Comparison of ENCODE assay signal across 18 cellular contexts in genomic region chr6:162864901-162865300, GRCh38.
A peak's percentile ranks its signal among the peaks of the same experiment; 100 is the strongest.
DNase-seq lines count a peak whose midpoint lies in the region; ATAC-seq and TF ChIP-seq lines count a peak whose summit lies in the region.
"Had no signal": no experiment of that assay in that cellular context is flagged by ENCODE, and none has a peak within 500 bp of the region (broad histone marks: within the 10 kb centered on the region; RNA-seq: fewer than 3 reads in every experiment).

No MANE protein-coding gene starts in this region.

- no peaks in the 10 kb centered on the region for H3K27me3 Mint-ChIP-seq in activated CD4-positive, alpha-beta T cell treated with anti-CD3 and anti-CD28 coated beads, Interleukin-2, amount 10 ng/mL, durations not matched to agents 24 days and 14 days
- H3K27me3 Mint-ChIP-seq: B cell had no signal

- intact Hi-C loops in activated CD4-positive, alpha-beta T cell treated with anti-CD3 and anti-CD28 coated beads, Interleukin-2, amount 10 ng/mL, durations not matched to agents 24 days and 14 days (cut with micrococcal nuclease): no loop called here

- H3K27ac Mint-ChIP-seq in activated CD4-positive, alpha-beta T cell treated with anti-CD3 and anti-CD28 coated beads, Interleukin-2, amount 10 ng/mL, durations not matched to agents 24 days and 14 days: no peak overlapping the region
- H3K27ac Mint-ChIP-seq: B cell; CD8-positive, alpha-beta T cell; HFFc6 had no signal

- no peak overlapping the region for H3K4me3 ChIP-seq in astrocyte of the spinal cord (ENCODE audit: low read depth, low read length)
- H3K4me3 ChIP-seq: BLaER1 treated with 17β-estradiol and CSF1 and Interleukin-3, amounts not matched to agents 10 nM and 100 nM had no signal

- no peaks in the 10 kb centered on the region for H3K9me3 Mint-ChIP-seq in activated CD4-positive, alpha-beta T cell treated with anti-CD3 and anti-CD28 coated beads, Interleukin-2, amount 10 ng/mL, durations not matched to agents 24 days and 14 days
- H3K9me3 Mint-ChIP-seq: CD8-positive, alpha-beta T cell; HFFc6 had no signal

- DNase-seq in LHCN-M2 (ENCODE audit: low read depth) (peak; percentile 21), astrocyte of the spinal cord (ENCODE audit: low read depth, low spot score) (peak; percentile 25), myocyte (ENCODE audit: low read depth) (peak; percentile 21), NCI-H748 (lab: John Stamatoyannopoulos, UW; ENCODE audit: unreplicated experiment) (no peak)
- DNase-seq in activated CD4-positive, alpha-beta T cell treated with anti-CD3 and anti-CD28 coated beads, Interleukin-2, amount 10 ng/mL, durations not matched to agents 24 days and 14 days: no peak
- DNase-seq: 8988T; Calu3; CD8-positive, alpha-beta T cell; DMS79 treated with DMSO at 0.1 percent for 48 hours; GF-D8; GOT3; H7; HFFc6 had no signal

- in situ Hi-C loops in astrocyte of the spinal cord (cut with HindIII; ENCODE audit: low sequenced_read_pairs): no loop called here

- ATAC-seq in HG03139 (IDR thresholded peaks at IDR 0.05; ENCODE audit: unreplicated experiment) (no peak), HG02981 (IDR thresholded peaks at IDR 0.05; ENCODE audit: unreplicated experiment) (no peak)
- ATAC-seq: CD8-positive, alpha-beta T cell; HCT116 had no signal

- no peak overlapping the region for H3K4me3 Mint-ChIP-seq in activated CD4-positive, alpha-beta T cell treated with anti-CD3 and anti-CD28 coated beads, Interleukin-2, amount 10 ng/mL, durations not matched to agents 24 days and 14 days
- H3K4me3 Mint-ChIP-seq: B cell; CD8-positive, alpha-beta T cell; HFFc6 had no signal

- H3K4me1 Mint-ChIP-seq in activated CD4-positive, alpha-beta T cell treated with anti-CD3 and anti-CD28 coated beads, Interleukin-2, amount 10 ng/mL, durations not matched to agents 24 days and 14 days: no peaks in the 10 kb centered on the region

- no peaks in the 10 kb centered on the region for H3K36me3 Mint-ChIP-seq in activated CD4-positive, alpha-beta T cell treated with anti-CD3 and anti-CD28 coated beads, Interleukin-2, amount 10 ng/mL, durations not matched to agents 24 days and 14 days (ENCODE audit: low read depth)
- H3K36me3 Mint-ChIP-seq: CD8-positive, alpha-beta T cell had no signal

- TF ChIP-seq CTCF in astrocyte of the spinal cord (IDR thresholded peaks at IDR 0.05; ENCODE audit: low read depth, low read length): no peak

Comparison
In these comparisons a context has a peak if more than half of its experiments do, and no peak if none do; other contexts are left out.
1. DNase-seq: peak in LHCN-M2 (single experiment), astrocyte of the spinal cord (single experiment) and myocyte (single experiment); none in NCI-H748 (single experiment) and activated CD4-positive, alpha-beta T cell treated with anti-CD3 and anti-CD28 coated beads, Interleukin-2, amount 10 ng/mL, durations not matched to agents 24 days and 14 days (single experiment).